ENCODE assay signal across 1 cellular context in the genomic region with DNA sequence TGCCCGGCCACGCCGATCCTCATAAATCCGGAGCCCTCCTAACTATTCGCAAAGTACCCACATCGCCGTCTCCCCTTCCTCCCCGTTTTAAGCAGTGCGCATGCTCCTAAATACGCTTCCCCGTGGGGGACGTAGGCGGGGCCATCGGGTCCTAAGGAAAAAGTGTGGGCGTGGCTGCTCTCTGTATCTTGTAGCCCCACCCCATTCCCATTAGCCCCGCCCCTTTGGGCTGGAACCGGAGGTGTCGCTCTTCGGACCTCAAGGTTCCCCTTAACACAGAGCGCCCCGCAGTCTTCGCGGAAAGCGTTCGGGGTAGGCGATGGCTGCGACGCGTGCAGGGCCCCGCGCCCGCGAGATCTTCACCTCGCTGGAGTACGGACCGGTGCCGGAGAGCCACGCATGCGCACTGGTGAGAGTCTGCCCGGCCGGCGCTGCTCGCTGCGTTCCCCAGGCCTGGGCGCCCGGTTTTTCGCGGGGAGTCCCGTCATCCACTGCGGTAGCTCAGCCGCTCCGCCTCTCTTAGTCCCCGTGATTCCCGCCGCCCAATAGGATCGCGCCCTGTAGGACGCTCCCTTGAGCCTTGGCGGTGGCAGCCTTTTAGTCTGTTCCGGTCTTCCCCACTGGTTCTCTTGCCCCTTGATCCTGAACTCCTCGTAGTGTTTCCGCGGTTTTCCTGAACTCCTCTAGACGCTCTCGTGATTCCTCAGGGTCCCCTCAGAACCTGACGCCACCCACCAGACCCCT.
TF ChIP-seq lines count a peak whose summit lies in the region.

A gene (plus strand): TSS at position 213 of the 744 bp plus-strand sequence. CDS start 107 bp downstream, at position 320.

TF ChIP-seq in HepG2, 621 proteins besides CTCF, POLR2A, EP300 and RAD21 (continued from another document and continues in another):
- TF ChIP-seq ZZZ3 (CRISPR knock-in tag; IDR thresholded peaks at IDR 0.05; ENCODE audit: borderline replicate concordance): no peak; the same call in 1 of the 2 replicates
- no peak; the same call in 1 of the 2 replicates for TF ChIP-seq RNF2 (conservative IDR thresholded peaks at IDR 0.05; ENCODE audit: low read depth)
- TF ChIP-seq MYC (CRISPR knock-in tag; IDR thresholded peaks at IDR 0.05; ENCODE audit: borderline replicate concordance): peak; percentile 67
- TF ChIP-seq, protein P1, sequence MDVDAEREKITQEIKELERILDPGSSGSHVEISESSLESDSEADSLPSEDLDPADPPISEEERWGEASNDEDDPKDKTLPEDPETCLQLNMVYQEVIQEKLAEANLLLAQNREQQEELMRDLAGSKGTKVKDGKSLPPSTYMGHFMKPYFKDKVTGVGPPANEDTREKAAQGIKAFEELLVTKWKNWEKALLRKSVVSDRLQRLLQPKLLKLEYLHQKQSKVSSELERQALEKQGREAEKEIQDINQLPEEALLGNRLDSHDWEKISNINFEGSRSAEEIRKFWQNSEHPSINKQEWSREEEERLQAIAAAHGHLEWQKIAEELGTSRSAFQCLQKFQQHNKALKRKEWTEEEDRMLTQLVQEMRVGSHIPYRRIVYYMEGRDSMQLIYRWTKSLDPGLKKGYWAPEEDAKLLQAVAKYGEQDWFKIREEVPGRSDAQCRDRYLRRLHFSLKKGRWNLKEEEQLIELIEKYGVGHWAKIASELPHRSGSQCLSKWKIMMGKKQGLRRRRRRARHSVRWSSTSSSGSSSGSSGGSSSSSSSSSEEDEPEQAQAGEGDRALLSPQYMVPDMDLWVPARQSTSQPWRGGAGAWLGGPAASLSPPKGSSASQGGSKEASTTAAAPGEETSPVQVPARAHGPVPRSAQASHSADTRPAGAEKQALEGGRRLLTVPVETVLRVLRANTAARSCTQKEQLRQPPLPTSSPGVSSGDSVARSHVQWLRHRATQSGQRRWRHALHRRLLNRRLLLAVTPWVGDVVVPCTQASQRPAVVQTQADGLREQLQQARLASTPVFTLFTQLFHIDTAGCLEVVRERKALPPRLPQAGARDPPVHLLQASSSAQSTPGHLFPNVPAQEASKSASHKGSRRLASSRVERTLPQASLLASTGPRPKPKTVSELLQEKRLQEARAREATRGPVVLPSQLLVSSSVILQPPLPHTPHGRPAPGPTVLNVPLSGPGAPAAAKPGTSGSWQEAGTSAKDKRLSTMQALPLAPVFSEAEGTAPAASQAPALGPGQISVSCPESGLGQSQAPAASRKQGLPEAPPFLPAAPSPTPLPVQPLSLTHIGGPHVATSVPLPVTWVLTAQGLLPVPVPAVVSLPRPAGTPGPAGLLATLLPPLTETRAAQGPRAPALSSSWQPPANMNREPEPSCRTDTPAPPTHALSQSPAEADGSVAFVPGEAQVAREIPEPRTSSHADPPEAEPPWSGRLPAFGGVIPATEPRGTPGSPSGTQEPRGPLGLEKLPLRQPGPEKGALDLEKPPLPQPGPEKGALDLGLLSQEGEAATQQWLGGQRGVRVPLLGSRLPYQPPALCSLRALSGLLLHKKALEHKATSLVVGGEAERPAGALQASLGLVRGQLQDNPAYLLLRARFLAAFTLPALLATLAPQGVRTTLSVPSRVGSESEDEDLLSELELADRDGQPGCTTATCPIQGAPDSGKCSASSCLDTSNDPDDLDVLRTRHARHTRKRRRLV (CRISPR knock-in tag; IDR thresholded peaks at IDR 0.05): no peak; the same call in 1 of the 2 replicates
- TF ChIP-seq ZBTB7B (CRISPR knock-in tag; IDR thresholded peaks at IDR 0.05): 0 out of 2 replicates have a peak, but pooled peaks have one; percentile 2
- TF ChIP-seq, protein P2, sequence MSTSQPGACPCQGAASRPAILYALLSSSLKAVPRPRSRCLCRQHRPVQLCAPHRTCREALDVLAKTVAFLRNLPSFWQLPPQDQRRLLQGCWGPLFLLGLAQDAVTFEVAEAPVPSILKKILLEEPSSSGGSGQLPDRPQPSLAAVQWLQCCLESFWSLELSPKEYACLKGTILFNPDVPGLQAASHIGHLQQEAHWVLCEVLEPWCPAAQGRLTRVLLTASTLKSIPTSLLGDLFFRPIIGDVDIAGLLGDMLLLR (CRISPR knock-in tag; IDR thresholded peaks at IDR 0.05): 0 out of 2 replicates have a peak, but pooled peaks have one; percentile 53
- no peak for TF ChIP-seq CC2D1A (CRISPR knock-in tag; IDR thresholded peaks at IDR 0.05)
- TF ChIP-seq HNRNPUL1 (IDR thresholded peaks at IDR 0.05; ENCODE audit: low read depth, low read length): no peak
- TF ChIP-seq PAF1 (CRISPR knock-in tag; IDR thresholded peaks at IDR 0.05): no peak
- TF ChIP-seq, protein P3, sequence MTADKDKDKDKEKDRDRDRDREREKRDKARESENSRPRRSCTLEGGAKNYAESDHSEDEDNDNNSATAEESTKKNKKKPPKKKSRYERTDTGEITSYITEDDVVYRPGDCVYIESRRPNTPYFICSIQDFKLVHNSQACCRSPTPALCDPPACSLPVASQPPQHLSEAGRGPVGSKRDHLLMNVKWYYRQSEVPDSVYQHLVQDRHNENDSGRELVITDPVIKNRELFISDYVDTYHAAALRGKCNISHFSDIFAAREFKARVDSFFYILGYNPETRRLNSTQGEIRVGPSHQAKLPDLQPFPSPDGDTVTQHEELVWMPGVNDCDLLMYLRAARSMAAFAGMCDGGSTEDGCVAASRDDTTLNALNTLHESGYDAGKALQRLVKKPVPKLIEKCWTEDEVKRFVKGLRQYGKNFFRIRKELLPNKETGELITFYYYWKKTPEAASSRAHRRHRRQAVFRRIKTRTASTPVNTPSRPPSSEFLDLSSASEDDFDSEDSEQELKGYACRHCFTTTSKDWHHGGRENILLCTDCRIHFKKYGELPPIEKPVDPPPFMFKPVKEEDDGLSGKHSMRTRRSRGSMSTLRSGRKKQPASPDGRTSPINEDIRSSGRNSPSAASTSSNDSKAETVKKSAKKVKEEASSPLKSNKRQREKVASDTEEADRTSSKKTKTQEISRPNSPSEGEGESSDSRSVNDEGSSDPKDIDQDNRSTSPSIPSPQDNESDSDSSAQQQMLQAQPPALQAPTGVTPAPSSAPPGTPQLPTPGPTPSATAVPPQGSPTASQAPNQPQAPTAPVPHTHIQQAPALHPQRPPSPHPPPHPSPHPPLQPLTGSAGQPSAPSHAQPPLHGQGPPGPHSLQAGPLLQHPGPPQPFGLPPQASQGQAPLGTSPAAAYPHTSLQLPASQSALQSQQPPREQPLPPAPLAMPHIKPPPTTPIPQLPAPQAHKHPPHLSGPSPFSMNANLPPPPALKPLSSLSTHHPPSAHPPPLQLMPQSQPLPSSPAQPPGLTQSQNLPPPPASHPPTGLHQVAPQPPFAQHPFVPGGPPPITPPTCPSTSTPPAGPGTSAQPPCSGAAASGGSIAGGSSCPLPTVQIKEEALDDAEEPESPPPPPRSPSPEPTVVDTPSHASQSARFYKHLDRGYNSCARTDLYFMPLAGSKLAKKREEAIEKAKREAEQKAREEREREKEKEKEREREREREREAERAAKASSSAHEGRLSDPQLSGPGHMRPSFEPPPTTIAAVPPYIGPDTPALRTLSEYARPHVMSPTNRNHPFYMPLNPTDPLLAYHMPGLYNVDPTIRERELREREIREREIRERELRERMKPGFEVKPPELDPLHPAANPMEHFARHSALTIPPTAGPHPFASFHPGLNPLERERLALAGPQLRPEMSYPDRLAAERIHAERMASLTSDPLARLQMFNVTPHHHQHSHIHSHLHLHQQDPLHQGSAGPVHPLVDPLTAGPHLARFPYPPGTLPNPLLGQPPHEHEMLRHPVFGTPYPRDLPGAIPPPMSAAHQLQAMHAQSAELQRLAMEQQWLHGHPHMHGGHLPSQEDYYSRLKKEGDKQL (CRISPR knock-in tag; IDR thresholded peaks at IDR 0.05; ENCODE audit: low read depth): 0 out of 2 replicates have a peak, but pooled peaks have one; percentile 10
- no peak for TF ChIP-seq CCAR2 (optimal IDR thresholded peaks at IDR 0.05; ENCODE audit: low read depth, low read length)
- no peak for TF ChIP-seq ZFP82 (CRISPR knock-in tag; IDR thresholded peaks at IDR 0.05; ENCODE audit: borderline replicate concordance)
- peak; percentile 92 for TF ChIP-seq ZNF143 (CRISPR knock-in tag; IDR thresholded peaks at IDR 0.05)
- TF ChIP-seq, protein P4, sequence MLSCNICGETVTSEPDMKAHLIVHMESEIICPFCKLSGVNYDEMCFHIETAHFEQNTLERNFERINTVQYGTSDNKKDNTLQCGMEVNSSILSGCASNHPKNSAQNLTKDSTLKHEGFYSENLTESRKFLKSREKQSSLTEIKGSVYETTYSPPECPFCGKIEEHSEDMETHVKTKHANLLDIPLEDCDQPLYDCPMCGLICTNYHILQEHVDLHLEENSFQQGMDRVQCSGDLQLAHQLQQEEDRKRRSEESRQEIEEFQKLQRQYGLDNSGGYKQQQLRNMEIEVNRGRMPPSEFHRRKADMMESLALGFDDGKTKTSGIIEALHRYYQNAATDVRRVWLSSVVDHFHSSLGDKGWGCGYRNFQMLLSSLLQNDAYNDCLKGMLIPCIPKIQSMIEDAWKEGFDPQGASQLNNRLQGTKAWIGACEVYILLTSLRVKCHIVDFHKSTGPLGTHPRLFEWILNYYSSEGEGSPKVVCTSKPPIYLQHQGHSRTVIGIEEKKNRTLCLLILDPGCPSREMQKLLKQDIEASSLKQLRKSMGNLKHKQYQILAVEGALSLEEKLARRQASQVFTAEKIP (CRISPR knock-in tag; IDR thresholded peaks at IDR 0.05; ENCODE audit: borderline replicate concordance): no peak
- peak; percentile 89 for TF ChIP-seq ZFX (CRISPR knock-in tag; IDR thresholded peaks at IDR 0.05; ENCODE audit: low read depth)
- no peak for TF ChIP-seq ZNF7 (CRISPR knock-in tag; IDR thresholded peaks at IDR 0.05)
- TF ChIP-seq, protein P5, sequence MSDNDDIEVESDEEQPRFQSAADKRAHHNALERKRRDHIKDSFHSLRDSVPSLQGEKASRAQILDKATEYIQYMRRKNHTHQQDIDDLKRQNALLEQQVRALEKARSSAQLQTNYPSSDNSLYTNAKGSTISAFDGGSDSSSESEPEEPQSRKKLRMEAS (IDR thresholded peaks at IDR 0.05): peak; percentile 90
- no peak for TF ChIP-seq GATAD2A (CRISPR knock-in tag; IDR thresholded peaks at IDR 0.05)
- TF ChIP-seq, protein P6, sequence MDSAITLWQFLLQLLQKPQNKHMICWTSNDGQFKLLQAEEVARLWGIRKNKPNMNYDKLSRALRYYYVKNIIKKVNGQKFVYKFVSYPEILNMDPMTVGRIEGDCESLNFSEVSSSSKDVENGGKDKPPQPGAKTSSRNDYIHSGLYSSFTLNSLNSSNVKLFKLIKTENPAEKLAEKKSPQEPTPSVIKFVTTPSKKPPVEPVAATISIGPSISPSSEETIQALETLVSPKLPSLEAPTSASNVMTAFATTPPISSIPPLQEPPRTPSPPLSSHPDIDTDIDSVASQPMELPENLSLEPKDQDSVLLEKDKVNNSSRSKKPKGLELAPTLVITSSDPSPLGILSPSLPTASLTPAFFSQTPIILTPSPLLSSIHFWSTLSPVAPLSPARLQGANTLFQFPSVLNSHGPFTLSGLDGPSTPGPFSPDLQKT (CRISPR knock-in tag; IDR thresholded peaks at IDR 0.05; ENCODE audit: borderline replicate concordance): no peak
- no peak for TF ChIP-seq ZNF383 (CRISPR knock-in tag; IDR thresholded peaks at IDR 0.05; ENCODE audit: borderline replicate concordance)
- peak; percentile 94 for TF ChIP-seq ZFY (CRISPR knock-in tag; IDR thresholded peaks at IDR 0.05)
- TF ChIP-seq, protein P7, sequence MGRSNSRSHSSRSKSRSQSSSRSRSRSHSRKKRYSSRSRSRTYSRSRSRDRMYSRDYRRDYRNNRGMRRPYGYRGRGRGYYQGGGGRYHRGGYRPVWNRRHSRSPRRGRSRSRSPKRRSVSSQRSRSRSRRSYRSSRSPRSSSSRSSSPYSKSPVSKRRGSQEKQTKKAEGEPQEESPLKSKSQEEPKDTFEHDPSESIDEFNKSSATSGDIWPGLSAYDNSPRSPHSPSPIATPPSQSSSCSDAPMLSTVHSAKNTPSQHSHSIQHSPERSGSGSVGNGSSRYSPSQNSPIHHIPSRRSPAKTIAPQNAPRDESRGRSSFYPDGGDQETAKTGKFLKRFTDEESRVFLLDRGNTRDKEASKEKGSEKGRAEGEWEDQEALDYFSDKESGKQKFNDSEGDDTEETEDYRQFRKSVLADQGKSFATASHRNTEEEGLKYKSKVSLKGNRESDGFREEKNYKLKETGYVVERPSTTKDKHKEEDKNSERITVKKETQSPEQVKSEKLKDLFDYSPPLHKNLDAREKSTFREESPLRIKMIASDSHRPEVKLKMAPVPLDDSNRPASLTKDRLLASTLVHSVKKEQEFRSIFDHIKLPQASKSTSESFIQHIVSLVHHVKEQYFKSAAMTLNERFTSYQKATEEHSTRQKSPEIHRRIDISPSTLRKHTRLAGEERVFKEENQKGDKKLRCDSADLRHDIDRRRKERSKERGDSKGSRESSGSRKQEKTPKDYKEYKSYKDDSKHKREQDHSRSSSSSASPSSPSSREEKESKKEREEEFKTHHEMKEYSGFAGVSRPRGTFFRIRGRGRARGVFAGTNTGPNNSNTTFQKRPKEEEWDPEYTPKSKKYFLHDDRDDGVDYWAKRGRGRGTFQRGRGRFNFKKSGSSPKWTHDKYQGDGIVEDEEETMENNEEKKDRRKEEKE (IDR thresholded peaks at IDR 0.05): no peak
- no peak; the same call in 1 of the 2 replicates for TF ChIP-seq SIN3A (IDR thresholded peaks at IDR 0.05; ENCODE audit: borderline replicate concordance, low read depth, low read length)
- TF ChIP-seq ZNF816 (CRISPR knock-in tag; IDR thresholded peaks at IDR 0.05; ENCODE audit: borderline replicate concordance): no peak
- no peak for TF ChIP-seq ZNF484 (CRISPR knock-in tag; IDR thresholded peaks at IDR 0.05; ENCODE audit: borderline replicate concordance, low read depth)
- no peak for TF ChIP-seq ATM (IDR thresholded peaks at IDR 0.05; ENCODE audit: borderline replicate concordance)
- no peak for TF ChIP-seq ZNF253 (CRISPR knock-in tag; IDR thresholded peaks at IDR 0.05; ENCODE audit: borderline replicate concordance)
- peak; percentile 78 for TF ChIP-seq DR1 (CRISPR knock-in tag; IDR thresholded peaks at IDR 0.05)
- no peak for TF ChIP-seq ZNF672 (CRISPR knock-in tag; IDR thresholded peaks at IDR 0.05)
- no peak for TF ChIP-seq PRMT3 (CRISPR knock-in tag; IDR thresholded peaks at IDR 0.05; ENCODE audit: borderline replicate concordance, low read depth)
- TF ChIP-seq, protein P8, sequence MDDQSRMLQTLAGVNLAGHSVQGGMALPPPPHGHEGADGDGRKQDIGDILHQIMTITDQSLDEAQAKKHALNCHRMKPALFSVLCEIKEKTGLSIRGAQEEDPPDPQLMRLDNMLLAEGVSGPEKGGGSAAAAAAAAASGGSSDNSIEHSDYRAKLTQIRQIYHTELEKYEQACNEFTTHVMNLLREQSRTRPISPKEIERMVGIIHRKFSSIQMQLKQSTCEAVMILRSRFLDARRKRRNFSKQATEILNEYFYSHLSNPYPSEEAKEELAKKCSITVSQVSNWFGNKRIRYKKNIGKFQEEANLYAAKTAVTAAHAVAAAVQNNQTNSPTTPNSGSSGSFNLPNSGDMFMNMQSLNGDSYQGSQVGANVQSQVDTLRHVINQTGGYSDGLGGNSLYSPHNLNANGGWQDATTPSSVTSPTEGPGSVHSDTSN (CRISPR knock-in tag; IDR thresholded peaks at IDR 0.05; ENCODE audit: borderline replicate concordance): no peak
- TF ChIP-seq, protein P9, sequence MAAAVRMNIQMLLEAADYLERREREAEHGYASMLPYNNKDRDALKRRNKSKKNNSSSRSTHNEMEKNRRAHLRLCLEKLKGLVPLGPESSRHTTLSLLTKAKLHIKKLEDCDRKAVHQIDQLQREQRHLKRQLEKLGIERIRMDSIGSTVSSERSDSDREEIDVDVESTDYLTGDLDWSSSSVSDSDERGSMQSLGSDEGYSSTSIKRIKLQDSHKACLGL (CRISPR knock-in tag; IDR thresholded peaks at IDR 0.05): peak; percentile 87
- TF ChIP-seq ZNF317 (CRISPR knock-in tag; IDR thresholded peaks at IDR 0.05): peak; percentile 45; the same call in 1 of the 2 replicates
- no peak for TF ChIP-seq ZFP37 (CRISPR knock-in tag; IDR thresholded peaks at IDR 0.05; ENCODE audit: borderline replicate concordance)
- TF ChIP-seq ZNF570 (CRISPR knock-in tag; IDR thresholded peaks at IDR 0.05; ENCODE audit: borderline replicate concordance): no peak
- TF ChIP-seq ZNF552 (CRISPR knock-in tag; IDR thresholded peaks at IDR 0.05; ENCODE audit: borderline replicate concordance): 0 out of 2 replicates have a peak, but pooled peaks have one; percentile 77
- TF ChIP-seq MTF1 (CRISPR knock-in tag; IDR thresholded peaks at IDR 0.05): no peak
- peak; percentile 53; the same call in 1 of the 2 replicates for TF ChIP-seq ZIK1 (CRISPR knock-in tag; IDR thresholded peaks at IDR 0.05; ENCODE audit: borderline replicate concordance, low read depth)
- TF ChIP-seq TRIM24 (CRISPR knock-in tag; IDR thresholded peaks at IDR 0.05): no peak
